Comparison of ENCODE assay signal across 12 cellular contexts in genomic region chr5:1500411-1501091, GRCh38. TPM values are rescaled to one million over a fixed set of nuclear protein-coding genes. Genes with fewer than 3 reads are reported as not detected.
DNase-seq lines count a peak whose midpoint lies in the region; ATAC-seq and TF ChIP-seq lines count a peak whose summit lies in the region.
"Had no signal": no experiment of that assay in that cellular context is flagged by ENCODE, and none has a peak within 500 bp of the region (broad histone marks: within the 10 kb centered on the region; RNA-seq: fewer than 3 reads in every experiment).

No MANE protein-coding gene starts in this region.

- no peak overlapping the region for H3K18ac ChIP-seq in H9 (ENCODE audit: insufficient read length, low read depth, low read length)

- H3K4ac ChIP-seq in H9 (ENCODE audit: low read depth, low read length) = no peak overlapping the region

- H3K9ac ChIP-seq in H9 (ENCODE audit: extremely low read depth, insufficient read length, low read length) = no peak overlapping the region

- no peak overlapping the region for H3K14ac ChIP-seq in H9 (ENCODE audit: insufficient read depth, low read length)

- H2BK20ac ChIP-seq in H9 (ENCODE audit: low read depth, low read length, poor library complexity, severe bottlenecking) = no peak overlapping the region

- WGBS in H9 (ENCODE audit: extremely low coverage, insufficient read length, low lambda C conversion rate) = no CpG with 5 or more reads among the region's 16 CpGs

- H2BK5ac ChIP-seq in H9 (ENCODE audit: insufficient read length, low read length) = no peak overlapping the region

- peak overlapping the region in 2 of 3 experiments; percentile 66 to 94; a peak in 4 of 7 replicates for H3K27ac Mint-ChIP-seq in H9

- H3K4me1 Mint-ChIP-seq in H9 = peaks cover 25 to 30% of the 10 kb centered on the region in 2 experiments

- H2AFZ ChIP-seq in H9 (ENCODE audit: low read length) = no peak overlapping the region

- H2AK5ac ChIP-seq in H9 (ENCODE audit: insufficient read length, low read length) = no peak overlapping the region

- no peak overlapping the region for H3K4me2 ChIP-seq in H9 (ENCODE audit: insufficient read depth, insufficient read length, low read length)

- H3T11ph ChIP-seq in H9 (ENCODE audit: low read length) = no peak overlapping the region

- no peak overlapping the region for H4K91ac ChIP-seq in H9 (ENCODE audit: insufficient read length, low read depth, low read length)

- no peaks in the 10 kb centered on the region for H3K27me3 ChIP-seq in H9 (ENCODE audit: insufficient read depth, low read length)
- H3K27me3 ChIP-seq: Peyer's patch had no signal

- H2BK120ac ChIP-seq in H9 (ENCODE audit: low read depth, low read length, poor library complexity, severe bottlenecking) = no peak overlapping the region

- H2BK15ac ChIP-seq in H9 (ENCODE audit: low read depth, low read length) = no peak overlapping the region

- no peak overlapping the region for H4K8ac ChIP-seq in H9 (replicated peaks; ENCODE audit: insufficient read length, low read depth, low read length)

- no peak overlapping the region for H3K27ac ChIP-seq in H9 (ENCODE audit: insufficient read length, low read depth, low read length)

- H3K4me3 Mint-ChIP-seq in H9 = no peak overlapping the region

- H3K79me1 ChIP-seq in H9 (ENCODE audit: insufficient read depth, low read depth, low read length, poor library complexity, severe bottlenecking) = peaks cover 7% of the 10 kb centered on the region

- no peaks in the 10 kb centered on the region for H3K9me3 Mint-ChIP-seq in H9

- H3K4me1 ChIP-seq in H9 (ENCODE audit: insufficient read depth, low read length) = peaks cover under 1% of the 10 kb centered on the region; the same call in 1 of the 2 replicates

- ATAC-seq in left lobe of liver = peak; percentile 91
- ATAC-seq in GM21367 (IDR thresholded peaks at IDR 0.05; ENCODE audit: unreplicated experiment) = no peak
- ATAC-seq in GM21786 (IDR thresholded peaks at IDR 0.05; ENCODE audit: unreplicated experiment) = no peak

- peaks cover 35% of the 10 kb centered on the region for H3K79me2 ChIP-seq in H9 (ENCODE audit: insufficient read depth, low read length)

- peaks cover 9 to 45% (median 44%) of the 10 kb centered on the region in 3 experiments for H3K36me3 Mint-ChIP-seq in H9 (ENCODE audit: insufficient read depth in 1 of 3, low read depth in 3 of 3)

- no peak overlapping the region for H3K56ac ChIP-seq in H9 (ENCODE audit: insufficient read length, low read depth, low read length)

- H4K5ac ChIP-seq in H9 (ENCODE audit: insufficient read length, low read depth, low read length) = no peak overlapping the region

- no peaks in the 10 kb centered on the region for H3K23me2 ChIP-seq in H9 (ENCODE audit: insufficient read length, low read depth, low read length, poor library complexity, severe bottlenecking)

- H3K23ac ChIP-seq in H9 (ENCODE audit: insufficient read length, low read depth, low read length) = no peak overlapping the region

- H3K27me3 Mint-ChIP-seq in H9 (ENCODE audit: low read depth) = no peaks in the 10 kb centered on the region

- no peaks in the 10 kb centered on the region for H3K9me3 ChIP-seq in H9 (ENCODE audit: control insufficient read depth, low read depth, low read length)
- H3K9me3 ChIP-seq: Peyer's patch had no signal

- peaks cover 2% of the 10 kb centered on the region for H4K20me1 ChIP-seq in H9 (ENCODE audit: control insufficient read depth, insufficient read depth, insufficient read length)

- no peak overlapping the region for H2BK12ac ChIP-seq in H9 (ENCODE audit: insufficient read length, low read depth, low read length)

- DNase-seq in H9 = no peak
- peak; percentile 59 for DNase-seq in cerebellum (ENCODE audit: low spot score)
- DNase-seq in left lobe of liver (ENCODE audit: low spot score) = peak; percentile 79
- DNase-seq in putamen (ENCODE audit: low spot score) = peak; percentile 33
- no peak for DNase-seq in NCI-H146 treated with DMSO at 0.1 percent for 48 hours (lab: John Stamatoyannopoulos, UW; ENCODE audit: unreplicated experiment)
- DNase-seq in AG08395 (ENCODE audit: low spot score) = no peak
- DNase-seq: activated CD8-positive, alpha-beta memory T cell treated with anti-CD3 and anti-CD28 coated beads, Interleukin-2, amount 50 U/mL, for 4 hours; Karpas-422; NCI-H2227 treated with DMSO at 0.1 percent for 48 hours; Peyer's patch had no signal

- TF ChIP-seq CTCF in H9 (conservative IDR thresholded peaks at IDR 0.05) = no peak

RNA-seq across cellular contexts. Expression of gene LPCAT1, which starts 23.2 kb away (rescaled TPM):
- total RNA-seq in H9 (2021) = 222 and 231 TPM in 2 replicates
- 82.4 TPM for total RNA-seq in cerebellum
- total RNA-seq in left lobe of liver = 8.9 TPM

RNA-seq across cellular contexts. Expression of gene SLC6A3, which starts 55.3 kb away (rescaled TPM):
- 0.50 and 0.61 TPM in 2 replicates for total RNA-seq in H9 (2021)
- total RNA-seq in cerebellum = 0.18 TPM
- total RNA-seq in left lobe of liver = not detected

Comparison
In these comparisons a context has a peak if more than half of its experiments do, and no peak if none do; other contexts are left out.
1. DNase-seq: peak in cerebellum (single experiment), left lobe of liver (single experiment) and putamen (single experiment); none in H9 (single experiment), NCI-H146 treated with DMSO at 0.1 percent for 48 hours (single experiment) and AG08395 (single experiment).